Comparison of ENCODE assay signal across 8 cellular contexts in genomic region chr15:98311566-98312188, GRCh38.
DNase-seq lines count a peak whose midpoint lies in the region; ATAC-seq and TF ChIP-seq lines count a peak whose summit lies in the region.

No MANE protein-coding gene starts in this region.

- no peaks in the 10 kb centered on the region for H3K9me3 Mint-ChIP-seq in T-helper 2 cell treated with Interferon-gamma antibody and Interleukin-4, amounts not matched to agents 5 μg/mL and 100 μg/mL, for 36 hours

- no peaks in the 10 kb centered on the region for H3K27me3 Mint-ChIP-seq in T-helper 2 cell treated with Interferon-gamma antibody and Interleukin-4, amounts not matched to agents 5 μg/mL and 100 μg/mL, for 36 hours (ENCODE audit: low read depth)

- in situ Hi-C loops in astrocyte of the spinal cord (cut with HindIII; ENCODE audit: low sequenced_read_pairs) = no loop called here

- TF ChIP-seq CTCF in HFF-Myc (IDR thresholded peaks at IDR 0.05; ENCODE audit: low read depth, low read length, missing control alignments) (peak; percentile 75), astrocyte of the spinal cord (IDR thresholded peaks at IDR 0.05; ENCODE audit: low read depth, low read length) (peak; percentile 76)

- no peak overlapping the region for H3K4me3 Mint-ChIP-seq in T-helper 2 cell treated with Interferon-gamma antibody and Interleukin-4, amounts not matched to agents 5 μg/mL and 100 μg/mL, for 36 hours

- H3K4me1 Mint-ChIP-seq in T-helper 2 cell treated with Interferon-gamma antibody and Interleukin-4, amounts not matched to agents 5 μg/mL and 100 μg/mL, for 36 hours (ENCODE audit: low read depth) = no peaks in the 10 kb centered on the region

- ATAC-seq in HG03135 (IDR thresholded peaks at IDR 0.05; ENCODE audit: unreplicated experiment) = no peak

- DNase-seq in GM04503 (ENCODE audit: low read depth) (peak; percentile 18), HFF-Myc (ENCODE audit: extremely low read depth, low read depth) (peak; percentile 48), NCI-H1417 treated with DMSO at 0.1 percent for 48 hours (lab: John Stamatoyannopoulos, UW) (peak; percentile 69), astrocyte of the spinal cord (ENCODE audit: low read depth, low spot score) (peak; percentile 71), iPS-NIHi11 (ENCODE audit: low spot score) (peak; percentile 64)
- DNase-seq in T-helper 2 cell treated with Interferon-gamma antibody and Interleukin-4, amounts not matched to agents 5 μg/mL and 100 μg/mL, for 36 hours (ENCODE audit: low spot score) = peak; percentile 47
- peak; percentile 43 to 74 for DNase-seq in stimulated activated CD4-positive, alpha-beta T cell treated with anti-CD3 and anti-CD28 coated beads, Interleukin-12 subunit alpha, Interleukin-12 subunit beta, amount 100 ng/mL, for 24 hours (ENCODE audit: low read depth in 2 of 2)

- H3K27ac Mint-ChIP-seq in T-helper 2 cell treated with Interferon-gamma antibody and Interleukin-4, amounts not matched to agents 5 μg/mL and 100 μg/mL, for 36 hours = no peak overlapping the region

- H3K4me3 ChIP-seq in HFF-Myc (replicated peaks; ENCODE audit: low read depth, low read length) (no peak overlapping the region), astrocyte of the spinal cord (ENCODE audit: low read depth, low read length) (no peak overlapping the region)

- no peaks in the 10 kb centered on the region for H3K36me3 Mint-ChIP-seq in T-helper 2 cell treated with Interferon-gamma antibody and Interleukin-4, amounts not matched to agents 5 μg/mL and 100 μg/mL, for 36 hours (ENCODE audit: low read depth)

Comparison
In these comparisons a context has a peak if more than half of its experiments do, and no peak if none do; other contexts are left out.
1. DNase-seq: peak in every context shown above with its lines; median percentile 71 in astrocyte of the spinal cord; 69 in NCI-H1417 treated with DMSO at 0.1 percent for 48 hours; 64 in iPS-NIHi11; 58 in stimulated activated CD4-positive, alpha-beta T cell treated with anti-CD3 and anti-CD28 coated beads, Interleukin-12 subunit alpha, Interleukin-12 subunit beta, amount 100 ng/mL, for 24 hours; 48 in HFF-Myc; 47 in T-helper 2 cell treated with Interferon-gamma antibody and Interleukin-4, amounts not matched to agents 5 μg/mL and 100 μg/mL, for 36 hours; 18 in GM04503.